In the genomic region with DNA sequence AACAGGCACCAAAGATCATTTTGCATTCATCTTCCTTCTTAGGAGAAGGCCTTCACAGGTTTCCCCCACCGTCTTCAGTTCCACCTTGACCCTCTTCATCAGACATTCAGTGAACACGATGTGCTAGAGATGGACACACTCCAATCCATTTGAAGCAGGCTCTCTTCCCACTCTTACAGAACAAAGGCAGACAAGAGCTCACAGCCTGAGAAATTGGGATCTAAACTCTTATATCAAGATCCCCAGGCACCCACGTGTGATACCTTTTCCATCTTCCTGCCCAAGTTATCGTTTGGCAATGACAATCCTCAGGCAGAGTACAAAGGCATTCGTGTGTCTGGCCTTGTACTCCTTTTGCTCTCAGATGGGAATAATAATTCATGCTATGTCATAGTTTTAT, we compare ENCODE assay signal across 7 cellular contexts.
"Had no signal": no experiment of that assay in that cellular context is flagged by ENCODE, and none has a peak within 500 bp of the region (broad histone marks: within the 10 kb centered on the region; RNA-seq: fewer than 3 reads in every experiment).

No MANE protein-coding gene starts in this region.

- H3K4me3 ChIP-seq: K562 had no signal

- H3K4me1 Mint-ChIP-seq: IgD-negative memory B cell had no signal

- H3K27ac Mint-ChIP-seq: IgD-negative memory B cell had no signal

- H3K4me3 Mint-ChIP-seq: IgD-negative memory B cell had no signal

- H3K9me3 Mint-ChIP-seq: IgD-negative memory B cell had no signal

- DNase-seq: IMR-90, KBM-7, KG1 had no signal

- H3K27ac ChIP-seq: HL-60 had no signal

- ATAC-seq: HepG2, K562 had no signal

- H3K36me3 Mint-ChIP-seq: IgD-negative memory B cell had no signal
